Comparison of ENCODE assay signal across 12 cellular contexts in the genomic region with DNA sequence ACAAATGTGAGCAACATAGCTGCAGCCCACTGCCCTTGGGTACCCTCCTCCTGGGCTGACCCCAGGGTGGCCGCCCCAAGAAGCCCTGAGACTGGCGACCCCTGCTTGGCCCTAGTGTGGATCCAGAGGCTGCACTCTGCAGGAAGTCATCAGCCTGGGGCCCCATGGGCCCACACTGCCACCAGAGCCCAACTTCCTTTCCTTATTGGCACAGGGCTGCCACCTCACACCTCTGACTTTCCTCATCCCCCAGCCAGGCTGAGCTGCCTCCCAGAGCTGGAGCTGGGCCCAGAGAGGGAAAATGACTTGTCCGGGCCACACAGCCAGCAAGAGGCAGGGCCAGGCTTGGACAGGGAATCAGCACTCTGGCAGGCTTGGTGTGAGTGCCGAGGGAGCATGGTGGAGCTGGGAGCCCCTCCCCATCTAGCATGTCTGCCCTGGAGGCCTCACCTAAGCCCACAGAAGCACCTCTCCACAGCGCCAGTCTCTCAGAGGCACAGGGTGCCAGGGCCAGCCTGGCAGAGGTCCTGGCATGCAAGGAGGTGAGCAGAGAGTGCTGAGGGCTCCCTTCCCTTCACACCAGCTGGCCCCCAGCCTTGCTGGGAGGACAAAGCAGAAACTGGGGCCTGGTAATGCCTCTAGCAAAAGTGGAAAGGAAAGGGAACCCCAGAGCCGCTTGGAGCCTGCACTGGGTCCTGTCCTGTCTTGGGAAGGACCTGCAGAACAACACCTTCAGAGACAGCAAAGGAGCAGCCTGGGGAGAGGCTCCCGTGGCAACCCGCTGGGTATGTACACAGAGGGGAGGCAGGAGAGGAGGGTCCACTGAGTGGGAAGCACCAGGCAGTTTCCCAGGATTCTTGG. TPM values are rescaled to one million over a fixed set of nuclear protein-coding genes. Genes with fewer than 3 reads are reported as not detected.
DNase-seq lines count a peak whose midpoint lies in the region; ATAC-seq and TF ChIP-seq lines count a peak whose summit lies in the region.
"Had no signal": no experiment of that assay in that cellular context is flagged by ENCODE, and none has a peak within 500 bp of the region (broad histone marks: within the 10 kb centered on the region; RNA-seq: fewer than 3 reads in every experiment).

No MANE protein-coding gene starts in this region.

- DNase-seq in AG08396 (ENCODE audit: low spot score) (peak; percentile 57), GM23248 (peak; percentile 82), adrenal gland (peak in 6 of 7 donors; percentile 80 to 84 (median 82)), left cardiac atrium (peak; percentile 53), D341Med (ENCODE audit: low spot score) (no peak), SW 1271 (lab: John Stamatoyannopoulos, UW) (no peak), endothelial cell (ENCODE audit: low spot score) (no peak)
- DNase-seq: CD4-positive, CD25-positive, alpha-beta regulatory T cell; MM.1S; NCI-H526 treated with DMSO at 0.1 percent for 48 hours; SK-N-SH had no signal

- H3K4me2 ChIP-seq in GM23248 (ENCODE audit: unreplicated experiment) = no peak overlapping the region
- H3K4me2 ChIP-seq: SK-N-SH had no signal

- H3K27ac Mint-ChIP-seq in endothelial cell (ENCODE audit: unreplicated experiment) = no peak overlapping the region
- H3K27ac Mint-ChIP-seq: CD4-positive, CD25-positive, alpha-beta regulatory T cell had no signal

- peaks cover 14% of the 10 kb centered on the region for H3K27me3 ChIP-seq in GM23248 (replicated peaks; ENCODE audit: insufficient read depth)
- no peaks in the 10 kb centered on the region for H3K27me3 ChIP-seq in adrenal gland

- no peaks in the 10 kb centered on the region for H3K36me3 Mint-ChIP-seq in endothelial cell (ENCODE audit: low read depth, unreplicated experiment)
- H3K36me3 Mint-ChIP-seq: CD4-positive, CD25-positive, alpha-beta regulatory T cell had no signal

- H3K9me2 ChIP-seq in GM23248 (ENCODE audit: insufficient read depth) = no peaks in the 10 kb centered on the region
- H3K9me2 ChIP-seq: SK-N-SH had no signal

- H3K4me3 ChIP-seq in GM23248 (no peak overlapping the region), adrenal gland (no peak overlapping the region)

- no peak overlapping the region for H3K27ac ChIP-seq in GM23248
- peak overlapping the region in 4 of 5 donors; percentile 22 to 90 (median 62) for H3K27ac ChIP-seq in adrenal gland

- H4K20me1 ChIP-seq in GM23248 (ENCODE audit: insufficient read depth) = no peaks in the 10 kb centered on the region

- peaks cover 8% of the 10 kb centered on the region; the same call in 1 of the 2 replicates for H3F3A ChIP-seq in GM23248 (ENCODE audit: insufficient read depth)

- in situ Hi-C loops in GM23248 (cut with MboI) = loop anchor here (10.0 kb wide), 1 partner anchor 431 kb away; no protein-coding TSS in a partner anchor

- intact Hi-C loops in adrenal gland (cut with DNase I) (no loop called here), left cardiac atrium (cut with DNase I) (loop anchor here in 1 of 2 donors (10.0 kb wide), 1 partner anchor 441 kb away; no protein-coding TSS in a partner anchor)

- no peaks in the 10 kb centered on the region for H3K9me3 ChIP-seq in GM23248 (ENCODE audit: low read depth)
- no peaks in the 10 kb centered on the region for H3K9me3 ChIP-seq in adrenal gland (replicated peaks in 1 of 3)
- H3K9me3 ChIP-seq: SK-N-SH had no signal

- H3K4me1 Mint-ChIP-seq in endothelial cell (ENCODE audit: unreplicated experiment) = no peaks in the 10 kb centered on the region

- no peak overlapping the region for H3K9ac ChIP-seq in GM23248
- H3K9ac ChIP-seq: SK-N-SH had no signal

- H2AFZ ChIP-seq in GM23248 = no peak overlapping the region

- ATAC-seq in left cardiac atrium (peak; percentile 62 to 81), HG03108 (IDR thresholded peaks at IDR 0.05; ENCODE audit: unreplicated experiment) (no peak)

- TF ChIP-seq POLR2A in adrenal gland (IDR thresholded peaks at IDR 0.05) = no peak

- peaks cover 12% of the 10 kb centered on the region for H3K4me1 ChIP-seq in GM23248 (ENCODE audit: insufficient read depth)
- peaks cover 33 to 63% of the 10 kb centered on the region in 2 donors for H3K4me1 ChIP-seq in adrenal gland (replicated peaks in 1 of 2)

- no peak for TF ChIP-seq CTCF in adrenal gland (IDR thresholded peaks at IDR 0.05)
- no peak for TF ChIP-seq CTCF in endothelial cell (IDR thresholded peaks at IDR 0.05; ENCODE audit: unreplicated experiment)

- no peaks in the 10 kb centered on the region for H3K36me3 ChIP-seq in GM23248 (ENCODE audit: low read depth)
- H3K36me3 ChIP-seq in adrenal gland (replicated peaks in 1 of 2) = no peaks in the 10 kb centered on the region

- H3K27me3 Mint-ChIP-seq in endothelial cell (ENCODE audit: unreplicated experiment) = peaks cover 22% of the 10 kb centered on the region

- 55 to 56% methylated on average over 8 of the region's 8 CpGs for WGBS in GM23248 (ENCODE audit: low coverage in 1 of 2, low lambda C conversion rate in 2 of 2, missing lambda C conversion rate in 2 of 2), 2 experiments
- 33 to 55% (median 40%) methylated on average over 1 to 8 of the region's 8 CpGs for WGBS in adrenal gland, 4 donors

- no peaks in the 10 kb centered on the region for H3K79me2 ChIP-seq in GM23248 (ENCODE audit: insufficient read depth)

- no peaks in the 10 kb centered on the region for H3K9me3 Mint-ChIP-seq in endothelial cell (ENCODE audit: unreplicated experiment)

- no peak overlapping the region for H3K4me3 Mint-ChIP-seq in endothelial cell (ENCODE audit: unreplicated experiment)

RNA-seq across cellular contexts. Expression of a gene that starts 3.2 kb away (rescaled TPM):
- total RNA-seq in GM23248 (2014; rRNA removed; shearing (Covaris generic)) = 0.97 TPM in 1 of 2 replicates, not detected in the other
- polyA plus RNA-seq in GM23248 (2016; fragmentation: Nextera tagmentation; extraction: Ambion mirVana) (0.41 and 0.67 TPM in 2 replicates), adrenal gland (100 to 1,000 TPM in 2 of 3 donors, 10 to 100 TPM in 1; 62.4 to 250 (median 105) TPM)
- total RNA-seq in adrenal gland (100 to 1,000 TPM in 3 of 8 donors, 10 to 100 TPM in 5; 52.4 to 409 (median 90.0) TPM), left cardiac atrium (10 to 100 TPM; 10.5 to 16.4 TPM), endothelial cell (ENCODE audit: unreplicated experiment) (0.56 TPM)
- polyA plus RNA-seq: CD4-positive, CD25-positive, alpha-beta regulatory T cell had no signal

Comparison
In these comparisons a context has a peak if more than half of its experiments do, and no peak if none do; other contexts are left out.
1. DNase-seq: peak in AG08396 (single experiment), GM23248 (single experiment), adrenal gland (6 of 7) and left cardiac atrium (single experiment); none in D341Med (single experiment), SW 1271 (0 of 2) and endothelial cell (single experiment).